ENCODE assay signal across 2 cellular contexts in the genomic region with DNA sequence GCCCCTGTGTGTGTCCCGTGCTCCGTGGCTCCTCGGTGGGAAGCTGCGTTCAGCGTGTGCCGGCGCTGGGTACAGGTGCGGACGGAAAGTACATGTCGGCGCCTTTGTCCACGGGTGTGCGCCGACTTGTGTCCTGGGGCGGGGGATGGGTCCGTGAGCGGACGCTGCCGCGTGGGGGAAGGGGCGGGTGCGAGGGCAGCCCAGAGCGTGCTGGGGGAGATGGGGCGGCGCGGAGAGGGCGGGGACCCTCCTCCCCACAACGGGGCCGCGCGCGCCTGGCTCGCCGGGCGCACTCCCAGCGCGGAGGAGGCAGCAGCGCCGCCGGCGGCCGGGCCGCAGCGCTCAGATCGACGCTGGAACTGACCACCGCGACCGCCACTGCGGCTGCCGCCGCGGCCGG.
TF ChIP-seq lines count a peak whose summit lies in the region.

No MANE protein-coding gene starts in this region.

TF ChIP-seq in GM23338, 12 proteins besides CTCF, POLR2A, EP300 and RAD21:
- TF ChIP-seq, protein P1, sequence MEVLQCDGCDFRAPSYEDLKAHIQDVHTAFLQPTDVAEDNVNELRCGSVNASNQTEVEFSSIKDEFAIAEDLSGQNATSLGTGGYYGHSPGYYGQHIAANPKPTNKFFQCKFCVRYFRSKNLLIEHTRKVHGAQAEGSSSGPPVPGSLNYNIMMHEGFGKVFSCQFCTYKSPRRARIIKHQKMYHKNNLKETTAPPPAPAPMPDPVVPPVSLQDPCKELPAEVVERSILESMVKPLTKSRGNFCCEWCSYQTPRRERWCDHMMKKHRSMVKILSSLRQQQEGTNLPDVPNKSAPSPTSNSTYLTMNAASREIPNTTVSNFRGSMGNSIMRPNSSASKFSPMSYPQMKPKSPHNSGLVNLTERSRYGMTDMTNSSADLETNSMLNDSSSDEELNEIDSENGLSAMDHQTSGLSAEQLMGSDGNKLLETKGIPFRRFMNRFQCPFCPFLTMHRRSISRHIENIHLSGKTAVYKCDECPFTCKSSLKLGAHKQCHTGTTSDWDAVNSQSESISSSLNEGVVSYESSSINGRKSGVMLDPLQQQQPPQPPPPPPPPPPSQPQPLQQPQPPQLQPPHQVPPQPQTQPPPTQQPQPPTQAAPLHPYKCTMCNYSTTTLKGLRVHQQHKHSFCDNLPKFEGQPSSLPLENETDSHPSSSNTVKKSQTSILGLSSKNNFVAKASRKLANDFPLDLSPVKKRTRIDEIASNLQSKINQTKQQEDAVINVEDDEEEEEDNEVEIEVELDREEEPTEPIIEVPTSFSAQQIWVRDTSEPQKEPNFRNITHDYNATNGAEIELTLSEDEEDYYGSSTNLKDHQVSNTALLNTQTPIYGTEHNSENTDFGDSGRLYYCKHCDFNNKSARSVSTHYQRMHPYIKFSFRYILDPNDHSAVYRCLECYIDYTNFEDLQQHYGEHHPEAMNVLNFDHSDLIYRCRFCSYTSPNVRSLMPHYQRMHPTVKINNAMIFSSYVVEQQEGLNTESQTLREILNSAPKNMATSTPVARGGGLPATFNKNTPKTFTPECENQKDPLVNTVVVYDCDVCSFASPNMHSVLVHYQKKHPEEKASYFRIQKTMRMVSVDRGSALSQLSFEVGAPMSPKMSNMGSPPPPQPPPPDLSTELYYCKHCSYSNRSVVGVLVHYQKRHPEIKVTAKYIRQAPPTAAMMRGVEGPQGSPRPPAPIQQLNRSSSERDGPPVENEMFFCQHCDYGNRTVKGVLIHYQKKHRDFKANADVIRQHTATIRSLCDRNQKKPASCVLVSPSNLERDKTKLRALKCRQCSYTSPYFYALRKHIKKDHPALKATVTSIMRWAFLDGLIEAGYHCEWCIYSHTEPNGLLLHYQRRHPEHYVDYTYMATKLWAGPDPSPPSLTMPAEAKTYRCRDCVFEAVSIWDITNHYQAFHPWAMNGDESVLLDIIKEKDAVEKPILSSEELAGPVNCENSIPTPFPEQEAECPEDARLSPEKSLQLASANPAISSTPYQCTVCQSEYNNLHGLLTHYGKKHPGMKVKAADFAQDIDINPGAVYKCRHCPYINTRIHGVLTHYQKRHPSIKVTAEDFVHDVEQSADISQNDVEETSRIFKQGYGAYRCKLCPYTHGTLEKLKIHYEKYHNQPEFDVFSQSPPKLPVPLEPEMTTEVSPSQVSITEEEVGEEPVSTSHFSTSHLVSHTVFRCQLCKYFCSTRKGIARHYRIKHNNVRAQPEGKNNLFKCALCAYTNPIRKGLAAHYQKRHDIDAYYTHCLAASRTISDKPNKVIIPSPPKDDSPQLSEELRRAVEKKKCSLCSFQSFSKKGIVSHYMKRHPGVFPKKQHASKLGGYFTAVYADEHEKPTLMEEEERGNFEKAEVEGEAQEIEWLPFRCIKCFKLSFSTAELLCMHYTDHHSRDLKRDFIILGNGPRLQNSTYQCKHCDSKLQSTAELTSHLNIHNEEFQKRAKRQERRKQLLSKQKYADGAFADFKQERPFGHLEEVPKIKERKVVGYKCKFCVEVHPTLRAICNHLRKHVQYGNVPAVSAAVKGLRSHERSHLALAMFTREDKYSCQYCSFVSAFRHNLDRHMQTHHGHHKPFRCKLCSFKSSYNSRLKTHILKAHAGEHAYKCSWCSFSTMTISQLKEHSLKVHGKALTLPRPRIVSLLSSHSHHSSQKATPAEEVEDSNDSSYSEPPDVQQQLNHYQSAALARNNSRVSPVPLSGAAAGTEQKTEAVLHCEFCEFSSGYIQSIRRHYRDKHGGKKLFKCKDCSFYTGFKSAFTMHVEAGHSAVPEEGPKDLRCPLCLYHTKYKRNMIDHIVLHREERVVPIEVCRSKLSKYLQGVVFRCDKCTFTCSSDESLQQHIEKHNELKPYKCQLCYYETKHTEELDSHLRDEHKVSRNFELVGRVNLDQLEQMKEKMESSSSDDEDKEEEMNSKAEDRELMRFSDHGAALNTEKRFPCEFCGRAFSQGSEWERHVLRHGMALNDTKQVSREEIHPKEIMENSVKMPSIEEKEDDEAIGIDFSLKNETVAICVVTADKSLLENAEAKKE (CRISPR knock-in tag; IDR thresholded peaks at IDR 0.05): no peak
- TF ChIP-seq, protein P2, sequence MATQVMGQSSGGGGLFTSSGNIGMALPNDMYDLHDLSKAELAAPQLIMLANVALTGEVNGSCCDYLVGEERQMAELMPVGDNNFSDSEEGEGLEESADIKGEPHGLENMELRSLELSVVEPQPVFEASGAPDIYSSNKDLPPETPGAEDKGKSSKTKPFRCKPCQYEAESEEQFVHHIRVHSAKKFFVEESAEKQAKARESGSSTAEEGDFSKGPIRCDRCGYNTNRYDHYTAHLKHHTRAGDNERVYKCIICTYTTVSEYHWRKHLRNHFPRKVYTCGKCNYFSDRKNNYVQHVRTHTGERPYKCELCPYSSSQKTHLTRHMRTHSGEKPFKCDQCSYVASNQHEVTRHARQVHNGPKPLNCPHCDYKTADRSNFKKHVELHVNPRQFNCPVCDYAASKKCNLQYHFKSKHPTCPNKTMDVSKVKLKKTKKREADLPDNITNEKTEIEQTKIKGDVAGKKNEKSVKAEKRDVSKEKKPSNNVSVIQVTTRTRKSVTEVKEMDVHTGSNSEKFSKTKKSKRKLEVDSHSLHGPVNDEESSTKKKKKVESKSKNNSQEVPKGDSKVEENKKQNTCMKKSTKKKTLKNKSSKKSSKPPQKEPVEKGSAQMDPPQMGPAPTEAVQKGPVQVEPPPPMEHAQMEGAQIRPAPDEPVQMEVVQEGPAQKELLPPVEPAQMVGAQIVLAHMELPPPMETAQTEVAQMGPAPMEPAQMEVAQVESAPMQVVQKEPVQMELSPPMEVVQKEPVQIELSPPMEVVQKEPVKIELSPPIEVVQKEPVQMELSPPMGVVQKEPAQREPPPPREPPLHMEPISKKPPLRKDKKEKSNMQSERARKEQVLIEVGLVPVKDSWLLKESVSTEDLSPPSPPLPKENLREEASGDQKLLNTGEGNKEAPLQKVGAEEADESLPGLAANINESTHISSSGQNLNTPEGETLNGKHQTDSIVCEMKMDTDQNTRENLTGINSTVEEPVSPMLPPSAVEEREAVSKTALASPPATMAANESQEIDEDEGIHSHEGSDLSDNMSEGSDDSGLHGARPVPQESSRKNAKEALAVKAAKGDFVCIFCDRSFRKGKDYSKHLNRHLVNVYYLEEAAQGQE (IDR thresholded peaks at IDR 0.05; ENCODE audit: unreplicated experiment): no peak
- TF ChIP-seq ZNF331 (CRISPR knock-in tag; IDR thresholded peaks at IDR 0.05; ENCODE audit: low read depth) (no peak), ZNF114 (CRISPR knock-in tag; IDR thresholded peaks at IDR 0.05) (no peak)

TF ChIP-seq in WTC11, 78 proteins besides CTCF, POLR2A, EP300 and RAD21 (continued from another document):
- no peak for TF ChIP-seq RELA (CRISPR knock-in tag; IDR thresholded peaks at IDR 0.05; ENCODE audit: borderline replicate concordance)
- TF ChIP-seq FOXJ3 (CRISPR knock-in tag; IDR thresholded peaks at IDR 0.05; ENCODE audit: borderline replicate concordance): no peak
- TF ChIP-seq, protein P3, sequence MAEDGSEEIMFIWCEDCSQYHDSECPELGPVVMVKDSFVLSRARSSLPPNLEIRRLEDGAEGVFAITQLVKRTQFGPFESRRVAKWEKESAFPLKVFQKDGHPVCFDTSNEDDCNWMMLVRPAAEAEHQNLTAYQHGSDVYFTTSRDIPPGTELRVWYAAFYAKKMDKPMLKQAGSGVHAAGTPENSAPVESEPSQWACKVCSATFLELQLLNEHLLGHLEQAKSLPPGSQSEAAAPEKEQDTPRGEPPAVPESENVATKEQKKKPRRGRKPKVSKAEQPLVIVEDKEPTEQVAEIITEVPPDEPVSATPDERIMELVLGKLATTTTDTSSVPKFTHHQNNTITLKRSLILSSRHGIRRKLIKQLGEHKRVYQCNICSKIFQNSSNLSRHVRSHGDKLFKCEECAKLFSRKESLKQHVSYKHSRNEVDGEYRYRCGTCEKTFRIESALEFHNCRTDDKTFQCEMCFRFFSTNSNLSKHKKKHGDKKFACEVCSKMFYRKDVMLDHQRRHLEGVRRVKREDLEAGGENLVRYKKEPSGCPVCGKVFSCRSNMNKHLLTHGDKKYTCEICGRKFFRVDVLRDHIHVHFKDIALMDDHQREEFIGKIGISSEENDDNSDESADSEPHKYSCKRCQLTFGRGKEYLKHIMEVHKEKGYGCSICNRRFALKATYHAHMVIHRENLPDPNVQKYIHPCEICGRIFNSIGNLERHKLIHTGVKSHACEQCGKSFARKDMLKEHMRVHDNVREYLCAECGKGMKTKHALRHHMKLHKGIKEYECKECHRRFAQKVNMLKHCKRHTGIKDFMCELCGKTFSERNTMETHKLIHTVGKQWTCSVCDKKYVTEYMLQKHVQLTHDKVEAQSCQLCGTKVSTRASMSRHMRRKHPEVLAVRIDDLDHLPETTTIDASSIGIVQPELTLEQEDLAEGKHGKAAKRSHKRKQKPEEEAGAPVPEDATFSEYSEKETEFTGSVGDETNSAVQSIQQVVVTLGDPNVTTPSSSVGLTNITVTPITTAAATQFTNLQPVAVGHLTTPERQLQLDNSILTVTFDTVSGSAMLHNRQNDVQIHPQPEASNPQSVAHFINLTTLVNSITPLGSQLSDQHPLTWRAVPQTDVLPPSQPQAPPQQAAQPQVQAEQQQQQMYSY (CRISPR knock-in tag; IDR thresholded peaks at IDR 0.05): no peak
